ENCODE assay signal across 16 cellular contexts in genomic region chr7:27999829-28000228, GRCh38.
DNase-seq lines count a peak whose midpoint lies in the region; ATAC-seq and TF ChIP-seq lines count a peak whose summit lies in the region.
"Had no signal": no experiment of that assay in that cellular context is flagged by ENCODE, and none has a peak within 500 bp of the region (broad histone marks: within the 10 kb centered on the region; RNA-seq: fewer than 3 reads in every experiment).

No MANE protein-coding gene starts in this region.

- H2BK15ac ChIP-seq in IMR-90 (ENCODE audit: low read depth, low read length) = no peak overlapping the region

- in situ Hi-C loops in IMR-90 (cut with MboI; ENCODE audit: low sequenced_read_pairs) = loop anchor here (25.0 kb wide), 1 partner anchor 213 kb away; no protein-coding TSS in a partner anchor

- H3K56ac ChIP-seq in IMR-90 (ENCODE audit: extremely low read depth, insufficient read depth, low read length) = no peak overlapping the region

- peaks cover 2% of the 10 kb centered on the region; the same call in 1 of the 2 replicates for H3K4me1 ChIP-seq in IMR-90 (ENCODE audit: control insufficient read depth, insufficient read depth, low read length)

- no peak overlapping the region for H2AK5ac ChIP-seq in IMR-90 (ENCODE audit: low read depth, low read length)

- no TSS peak for BruUV-seq in IMR-90 (replicated peaks; lab: Mats Ljungman, UMichigan)

- dilution Hi-C loops in IMR-90 (cut with HindIII; ENCODE audit: low sequenced_read_pairs, unreplicated experiment) = no loop called here

- no peak overlapping the region for H3K14ac ChIP-seq in IMR-90 (replicated peaks; ENCODE audit: low read depth, low read length)

- no peaks in the 10 kb centered on the region for H3K36me3 ChIP-seq in IMR-90 (ENCODE audit: control insufficient read depth, insufficient read depth, low read length)

- no peak for TF ChIP-seq CTCF in IMR-90 (conservative IDR thresholded peaks at IDR 0.05; ENCODE audit: low read depth, low read length)

- POLR2A ChIA-PET in IMR-90 (lab: Charles Lee; ENCODE audit: unreplicated experiment) = no interaction called here

- no peak overlapping the region for H2BK20ac ChIP-seq in IMR-90 (ENCODE audit: low read depth, low read length)

- no peak overlapping the region for H2AFZ ChIP-seq in IMR-90 (replicated peaks; ENCODE audit: low read length, poor library complexity)

- intact Hi-C loops in IMR-90 (cut with micrococcal nuclease) = loop anchor here (5.0 kb wide), 1 partner anchor 33 kb away; no protein-coding TSS in a partner anchor
- intact Hi-C loops in left colon (cut with DNase I, micrococcal nuclease) = no loop called here

- no peak overlapping the region for H3K23ac ChIP-seq in IMR-90 (ENCODE audit: low read depth, low read length)

- H4K5ac ChIP-seq in IMR-90 (ENCODE audit: low read depth, low read length) = no peak overlapping the region

- H3K27ac ChIP-seq in IMR-90 (ENCODE audit: insufficient read depth, low read length) = no peak overlapping the region

- H4K8ac ChIP-seq in IMR-90 (ENCODE audit: low read depth in 2 of 2, low read length in 2 of 2) = no peak overlapping the region

- no peak for TF ChIP-seq RAD21 in IMR-90 (IDR thresholded peaks at IDR 0.05; ENCODE audit: low read length)

- DNase-seq in NCI-H510A treated with DMSO at 0.1 percent for 48 hours (lab: John Stamatoyannopoulos, UW) = peak; percentile 8
- DNase-seq in NCI-H510A (lab: John Stamatoyannopoulos, UW) = no peak
- no peak for DNase-seq in IMR-90
- peak; percentile 51 for DNase-seq in NCI-H748 treated with DMSO at 0.1 percent for 48 hours (lab: John Stamatoyannopoulos, UW)
- DNase-seq in left colon = no peak
- DNase-seq in putamen (ENCODE audit: low spot score) = no peak
- DNase-seq in hypothalamus (lab: John Stamatoyannopoulos, UW) = no peak
- DNase-seq: ACHN; CD4-positive, alpha-beta T cell; EL; MM.1S; NCI-H1436; NCI-H2107; NCI-H526 treated with DMSO at 0.1 percent for 48 hours had no signal

- H3K4me3 ChIP-seq in IMR-90 (ENCODE audit: insufficient read depth, low read depth, low read length) = no peak overlapping the region

- ATAC-seq in IMR-90 (ENCODE audit: low read depth) = no peak
- peak; percentile 73 for ATAC-seq in left colon
- no peak for ATAC-seq in HG03457 (IDR thresholded peaks at IDR 0.05; ENCODE audit: unreplicated experiment)
- ATAC-seq: HepG2 had no signal

- no peak overlapping the region for H3K4ac ChIP-seq in IMR-90 (ENCODE audit: low read depth, low read length)

- H2BK120ac ChIP-seq in IMR-90 (ENCODE audit: low read depth, low read length) = no peak overlapping the region

- H3K4me2 ChIP-seq in IMR-90 (ENCODE audit: low read depth, low read length) = no peak overlapping the region

- no peak overlapping the region for H3K9ac ChIP-seq in IMR-90 (ENCODE audit: low read depth, low read length)

- 80% methylated on average over 3 of the region's 3 CpGs; no CpG with 5 or more reads in 1 of the 2 experiments for WGBS in IMR-90 (ENCODE audit: extremely low coverage in 2 of 2, insufficient read length in 1 of 2), 2 experiments

- H3K9me1 ChIP-seq in IMR-90 (ENCODE audit: insufficient read depth, low read length) = peaks cover 4% of the 10 kb centered on the region; the same call in 1 of the 2 replicates

- peaks cover 25% of the 10 kb centered on the region; the same call in 1 of the 2 replicates for H4K20me1 ChIP-seq in IMR-90 (ENCODE audit: insufficient read depth, low read length)

- H3K79me1 ChIP-seq in IMR-90 (ENCODE audit: low read depth in 1 of 2, low read length in 2 of 2) = peaks cover 19 to 55% of the 10 kb centered on the region in 2 experiments

- H3K18ac ChIP-seq in IMR-90 (ENCODE audit: low read depth, low read length) = no peak overlapping the region

- no peak overlapping the region for H4K91ac ChIP-seq in IMR-90 (ENCODE audit: insufficient read depth, low read depth, low read length)

- CTCF ChIA-PET in IMR-90 (lab: Yijun Ruan, JAX) = no interaction called here

- no peak for TF ChIP-seq POLR2A in IMR-90 (IDR thresholded peaks at IDR 0.05; ENCODE audit: low read depth, low read length)

- no peaks in the 10 kb centered on the region for H3K9me3 ChIP-seq in IMR-90 (ENCODE audit: control insufficient read depth, insufficient read depth, low read length)

- H2BK5ac ChIP-seq in IMR-90 (ENCODE audit: low read depth, low read length, poor library complexity, severe bottlenecking) = no peak overlapping the region

- H3K27me3 ChIP-seq in IMR-90 (ENCODE audit: control insufficient read depth, insufficient read depth, low read length) = no peaks in the 10 kb centered on the region

- peak overlapping the region; percentile 67 for H2AK9ac ChIP-seq in IMR-90 (replicated peaks; ENCODE audit: low read depth, low read length, poor library complexity)

TF ChIP-seq in IMR-90, 13 proteins besides CTCF, POLR2A, EP300 and RAD21:
- TF ChIP-seq CEBPB (IDR thresholded peaks at IDR 0.05; ENCODE audit: low read depth, low read length) = no peak
- no peak for TF ChIP-seq RCOR1 (IDR thresholded peaks at IDR 0.05; ENCODE audit: insufficient replicate concordance, low read length)
- no peak for TF ChIP-seq BHLHE40 (IDR thresholded peaks at IDR 0.05; ENCODE audit: low read depth, low read length)
- no peak for TF ChIP-seq MAFK (IDR thresholded peaks at IDR 0.05; ENCODE audit: low read depth, low read length)
- TF ChIP-seq CHD1 (IDR thresholded peaks at IDR 0.05; ENCODE audit: low read depth, low read length) = no peak
- TF ChIP-seq, protein P1, sequence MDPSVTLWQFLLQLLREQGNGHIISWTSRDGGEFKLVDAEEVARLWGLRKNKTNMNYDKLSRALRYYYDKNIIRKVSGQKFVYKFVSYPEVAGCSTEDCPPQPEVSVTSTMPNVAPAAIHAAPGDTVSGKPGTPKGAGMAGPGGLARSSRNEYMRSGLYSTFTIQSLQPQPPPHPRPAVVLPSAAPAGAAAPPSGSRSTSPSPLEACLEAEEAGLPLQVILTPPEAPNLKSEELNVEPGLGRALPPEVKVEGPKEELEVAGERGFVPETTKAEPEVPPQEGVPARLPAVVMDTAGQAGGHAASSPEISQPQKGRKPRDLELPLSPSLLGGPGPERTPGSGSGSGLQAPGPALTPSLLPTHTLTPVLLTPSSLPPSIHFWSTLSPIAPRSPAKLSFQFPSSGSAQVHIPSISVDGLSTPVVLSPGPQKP (IDR thresholded peaks at IDR 0.05; ENCODE audit: borderline replicate concordance, low read depth, low read length) = no peak
- TF ChIP-seq MAZ (IDR thresholded peaks at IDR 0.05; ENCODE audit: borderline replicate concordance, low read depth, low read length) = no peak
- TF ChIP-seq FOS (IDR thresholded peaks at IDR 0.05; ENCODE audit: low read depth, low read length) = no peak
- TF ChIP-seq RFX5 (IDR thresholded peaks at IDR 0.05; ENCODE audit: low read depth, low read length) = no peak

Comparison
In these comparisons a context has a peak if more than half of its experiments do, and no peak if none do; other contexts are left out.
1. DNase-seq: peak in NCI-H510A treated with DMSO at 0.1 percent for 48 hours (single experiment) and NCI-H748 treated with DMSO at 0.1 percent for 48 hours (single experiment); none in NCI-H510A (single experiment), IMR-90 (single experiment), left colon (0 of 2), putamen (single experiment) and hypothalamus (0 of 51).